Comparison of ENCODE assay signal across 19 cellular contexts in the genomic region with DNA sequence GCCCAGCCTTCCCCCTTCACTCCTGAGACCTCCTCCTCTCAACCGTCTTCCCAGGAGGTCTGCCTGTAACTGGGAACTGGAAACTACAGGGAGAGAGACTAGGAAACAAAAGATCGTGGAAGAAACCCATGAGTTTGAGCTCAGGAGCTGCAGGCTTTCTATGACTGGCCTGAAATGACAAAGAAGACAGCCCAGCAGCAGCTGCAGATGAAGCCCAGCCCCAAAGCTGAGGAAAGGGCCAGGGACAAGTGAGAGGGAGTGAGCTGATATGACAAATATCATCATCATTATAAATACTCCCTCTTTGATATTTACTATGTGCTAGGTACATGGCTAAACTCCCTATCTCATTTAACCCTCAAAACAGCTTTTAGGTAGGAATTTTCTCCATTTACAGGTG.
"Had no signal": no experiment of that assay in that cellular context is flagged by ENCODE, and none has a peak within 500 bp of the region (broad histone marks: within the 10 kb centered on the region; RNA-seq: fewer than 3 reads in every experiment).

No MANE protein-coding gene starts in this region.

- DNase-seq: dermis blood vessel endothelial cell; esophagus squamous epithelium; foreskin fibroblast; kidney; left cardiac atrium; left ventricle myocardium inferior; lower lobe of right lung; mesendoderm; naive thymus-derived CD8-positive, alpha-beta T cell; ovary; sigmoid colon; stimulated activated CD4-positive, alpha-beta T cell treated with anti-CD3 and anti-CD28 coated beads, Interleukin-4, amount 100 ng/mL, for 1 hour; stimulated activated CD8-positive, alpha-beta memory T cell treated with anti-CD3 and anti-CD28 coated beads, Interleukin-4, amount 100 ng/mL, for 48 hours; stimulated activated naive CD8-positive, alpha-beta T cell treated with anti-CD3 and anti-CD28 coated beads, Interleukin-15, Interleukin-2, amounts not matched to agents 100 U/mL and 50 U/mL, for 24 hours; thyroid gland had no signal

- ATAC-seq: left cardiac atrium; lower lobe of right lung; naive thymus-derived CD8-positive, alpha-beta T cell; stimulated activated effector memory CD8-positive, alpha-beta T cell treated with anti-CD3 and anti-CD28 coated beads, Interleukin-12 subunit alpha, Interleukin-12 subunit beta, amount 100 ng/mL, for 72 hours; stimulated activated naive CD8-positive, alpha-beta T cell treated with anti-CD3 and anti-CD28 coated beads, Interleukin-15, Interleukin-2, amounts not matched to agents 100 U/mL and 50 U/mL, for 24 hours had no signal

- H3K36me3 ChIP-seq: esophagus squamous epithelium, left ventricle myocardium inferior, lower lobe of right lung, ovary, right atrium auricular region, sigmoid colon, suprapubic skin, thyroid gland had no signal

- H3K27ac ChIP-seq: esophagus squamous epithelium, left ventricle myocardium inferior, lower lobe of right lung, ovary, right atrium auricular region, sigmoid colon, suprapubic skin, thyroid gland had no signal

- H3K27me3 ChIP-seq: ovary, right atrium auricular region, sigmoid colon, suprapubic skin, thyroid gland had no signal

- H3K4me1 ChIP-seq: sigmoid colon, suprapubic skin, thyroid gland had no signal

- H3K9me3 ChIP-seq: esophagus squamous epithelium, left ventricle myocardium inferior, lower lobe of right lung, ovary, right atrium auricular region, sigmoid colon, suprapubic skin, thyroid gland had no signal

- H3K4me3 ChIP-seq: esophagus squamous epithelium, left ventricle myocardium inferior, lower lobe of right lung, ovary, right atrium auricular region, sigmoid colon, smooth muscle cell, suprapubic skin, thyroid gland had no signal
